In the genomic region with DNA sequence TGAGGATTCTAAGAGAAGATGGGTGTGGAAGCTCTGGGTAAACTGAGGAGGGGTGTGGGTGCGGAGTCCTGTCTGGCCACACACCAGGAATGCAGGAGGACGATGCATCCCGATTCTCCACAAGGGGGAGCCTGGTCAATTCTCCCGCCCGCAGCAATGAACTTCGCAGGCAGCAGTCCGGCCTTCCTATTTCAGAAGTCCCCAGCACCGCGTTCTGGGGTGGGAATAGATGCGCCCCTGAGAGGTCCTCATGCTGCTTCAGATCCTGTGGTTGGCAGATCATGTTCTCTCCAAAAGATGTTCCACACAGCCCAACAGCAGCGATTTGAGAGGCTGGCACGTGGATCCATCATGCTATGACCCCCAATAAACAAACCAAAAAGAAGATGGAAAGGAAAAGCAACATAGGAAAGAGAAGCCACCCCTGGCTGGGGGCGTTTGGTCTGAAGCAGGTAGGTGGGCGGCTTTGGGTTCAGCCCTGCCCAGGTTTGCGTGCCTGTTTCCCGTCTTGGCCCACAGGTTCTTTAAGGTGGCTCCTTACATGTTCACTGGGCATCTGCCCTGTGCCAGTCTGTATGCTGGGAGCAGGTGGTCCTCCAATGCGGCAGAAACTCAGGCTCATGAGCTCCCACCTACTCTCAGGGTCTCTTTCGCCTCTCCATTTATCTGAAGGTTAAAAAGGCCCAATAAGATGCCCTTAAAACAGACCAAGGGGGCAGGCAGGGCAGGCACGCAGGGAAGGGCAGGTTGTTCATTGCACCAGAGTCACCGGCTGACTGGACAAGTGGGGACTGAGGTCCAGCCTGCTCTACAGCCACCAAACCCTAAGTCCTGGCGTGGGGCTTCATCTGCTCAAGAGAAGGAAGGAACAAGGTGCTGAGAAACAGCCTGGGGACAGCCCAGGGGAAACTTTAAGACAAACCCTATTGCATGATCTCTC, we compare ENCODE assay signal across 8 cellular contexts.
DNase-seq lines count a peak whose midpoint lies in the region; ATAC-seq and TF ChIP-seq lines count a peak whose summit lies in the region.

No MANE protein-coding gene starts in this region.

- H3K27ac Mint-ChIP-seq in activated T-helper 1 cell treated with anti-CD3 and anti-CD28 coated beads, Interleukin-12 subunit alpha, Interleukin-12 subunit beta, Interleukin-2, Interleukin-4 antibody, amounts not matched to agents 30 ng/mL and 10 ng/mL and 1 ng/mL, durations not matched to agents 14 hours and 24 hours and 36 hours = no peak overlapping the region

- no peak overlapping the region for H3K27ac ChIP-seq in GM23248
- H3K27ac ChIP-seq in psoas muscle = no peak overlapping the region

- no peaks in the 10 kb centered on the region for H3K4me1 Mint-ChIP-seq in activated T-helper 1 cell treated with anti-CD3 and anti-CD28 coated beads, Interleukin-12 subunit alpha, Interleukin-12 subunit beta, Interleukin-2, Interleukin-4 antibody, amounts not matched to agents 30 ng/mL and 10 ng/mL and 1 ng/mL, durations not matched to agents 14 hours and 24 hours and 36 hours (ENCODE audit: low read depth)

- DNase-seq in A172 (ENCODE audit: low spot score) (peak; percentile 4), GM23248 (peak; percentile 66), SK-N-DZ (ENCODE audit: low spot score) (peak; percentile 41), glomerular visceral epithelial cell (ENCODE audit: extremely low spot score) (peak; percentile 40), psoas muscle (peak in 1 of 2 donors; percentile 30)
- DNase-seq in activated T-helper 1 cell treated with anti-CD3 and anti-CD28 coated beads, Interleukin-12 subunit alpha, Interleukin-12 subunit beta, Interleukin-2, Interleukin-4 antibody, amounts not matched to agents 30 ng/mL and 10 ng/mL and 1 ng/mL, durations not matched to agents 14 hours and 24 hours and 36 hours (ENCODE audit: low spot score) = no peak
- no peak for DNase-seq in stimulated activated naive CD4-positive, alpha-beta T cell treated with Interleukin-2 at 50 U/mL for 16 hours (lab: John Stamatoyannopoulos, UW)

- H3K27me3 Mint-ChIP-seq in activated T-helper 1 cell treated with anti-CD3 and anti-CD28 coated beads, Interleukin-12 subunit alpha, Interleukin-12 subunit beta, Interleukin-2, Interleukin-4 antibody, amounts not matched to agents 30 ng/mL and 10 ng/mL and 1 ng/mL, durations not matched to agents 14 hours and 24 hours and 36 hours (ENCODE audit: insufficient read depth) = peaks cover 7% of the 10 kb centered on the region

- no peaks in the 10 kb centered on the region for H3K36me3 Mint-ChIP-seq in activated T-helper 1 cell treated with anti-CD3 and anti-CD28 coated beads, Interleukin-12 subunit alpha, Interleukin-12 subunit beta, Interleukin-2, Interleukin-4 antibody, amounts not matched to agents 30 ng/mL and 10 ng/mL and 1 ng/mL, durations not matched to agents 14 hours and 24 hours and 36 hours (ENCODE audit: low read depth)

- intact Hi-C loops in psoas muscle (cut with DNase I) = no loop called here
- intact Hi-C loops in activated T-helper 1 cell treated with anti-CD3 and anti-CD28 coated beads, Interleukin-12 subunit alpha, Interleukin-12 subunit beta, Interleukin-2, Interleukin-4 antibody, amounts not matched to agents 30 ng/mL and 10 ng/mL and 1 ng/mL, durations not matched to agents 14 hours and 24 hours and 36 hours (cut with micrococcal nuclease) = no loop called here

- WGBS in GM23248 (ENCODE audit: low coverage in 1 of 2, low lambda C conversion rate in 2 of 2, missing lambda C conversion rate in 2 of 2), 2 experiments = 25 to 27% methylated on average over 21 of the region's 21 CpGs
- WGBS in psoas muscle, 3 donors = 45 to 48% (median 45%) methylated on average over 21 of the region's 21 CpGs

- H3K36me3 ChIP-seq in GM23248 (ENCODE audit: low read depth) (no peaks in the 10 kb centered on the region), psoas muscle (ENCODE audit: insufficient read depth in 1 of 2, low read depth in 1 of 2) (no peaks in the 10 kb centered on the region)

- ATAC-seq in psoas muscle = no peak
- no peak for ATAC-seq in GM21529 (IDR thresholded peaks at IDR 0.05; ENCODE audit: unreplicated experiment)

- H3K4me3 ChIP-seq in GM23248 (no peak overlapping the region), psoas muscle (no peak overlapping the region)

- H3K9me2 ChIP-seq in GM23248 (ENCODE audit: insufficient read depth) = no peaks in the 10 kb centered on the region

- no peak overlapping the region for H3K9ac ChIP-seq in GM23248

- H3K9me3 ChIP-seq in GM23248 (ENCODE audit: low read depth) = no peaks in the 10 kb centered on the region
- H3K9me3 ChIP-seq in psoas muscle = no peaks in the 10 kb centered on the region

- no peak overlapping the region for H3K4me2 ChIP-seq in GM23248 (ENCODE audit: unreplicated experiment)

- H3K27me3 ChIP-seq in GM23248 (replicated peaks; ENCODE audit: insufficient read depth) (peaks cover 56% of the 10 kb centered on the region), psoas muscle (ENCODE audit: insufficient read depth in 3 of 3, low read length in 2 of 3) (peaks cover 0 to 12% (median 2%) of the 10 kb centered on the region in 3 donors)

- H4K20me1 ChIP-seq in GM23248 (ENCODE audit: insufficient read depth) = no peaks in the 10 kb centered on the region

- no peaks in the 10 kb centered on the region for H3K9me3 Mint-ChIP-seq in activated T-helper 1 cell treated with anti-CD3 and anti-CD28 coated beads, Interleukin-12 subunit alpha, Interleukin-12 subunit beta, Interleukin-2, Interleukin-4 antibody, amounts not matched to agents 30 ng/mL and 10 ng/mL and 1 ng/mL, durations not matched to agents 14 hours and 24 hours and 36 hours

- H3K4me1 ChIP-seq in GM23248 (ENCODE audit: insufficient read depth) (no peaks in the 10 kb centered on the region), psoas muscle (no peaks in the 10 kb centered on the region)

- H2AFZ ChIP-seq in GM23248 = no peak overlapping the region

- in situ Hi-C loops in GM23248 (cut with MboI) = loop anchor here (10.0 kb wide), 1 partner anchor 402 kb away; no protein-coding TSS in a partner anchor

- no peak overlapping the region for H3K4me3 Mint-ChIP-seq in activated T-helper 1 cell treated with anti-CD3 and anti-CD28 coated beads, Interleukin-12 subunit alpha, Interleukin-12 subunit beta, Interleukin-2, Interleukin-4 antibody, amounts not matched to agents 30 ng/mL and 10 ng/mL and 1 ng/mL, durations not matched to agents 14 hours and 24 hours and 36 hours

- H3F3A ChIP-seq in GM23248 (ENCODE audit: insufficient read depth) = no peaks in the 10 kb centered on the region

- peak; percentile 37 for TF ChIP-seq CTCF in psoas muscle (IDR thresholded peaks at IDR 0.05)

- H3K79me2 ChIP-seq in GM23248 (ENCODE audit: insufficient read depth) = no peaks in the 10 kb centered on the region

Comparison
In these comparisons a context has a peak if more than half of its experiments do, and no peak if none do; other contexts are left out.
1. DNase-seq: peak in A172 (single experiment), GM23248 (single experiment), SK-N-DZ (single experiment) and glomerular visceral epithelial cell (single experiment); none in activated T-helper 1 cell treated with anti-CD3 and anti-CD28 coated beads, Interleukin-12 subunit alpha, Interleukin-12 subunit beta, Interleukin-2, Interleukin-4 antibody, amounts not matched to agents 30 ng/mL and 10 ng/mL and 1 ng/mL, durations not matched to agents 14 hours and 24 hours and 36 hours (single experiment) and stimulated activated naive CD4-positive, alpha-beta T cell treated with Interleukin-2 at 50 U/mL for 16 hours (single experiment).